8 cellular contexts compared by ENCODE assay signal in the genomic region with DNA sequence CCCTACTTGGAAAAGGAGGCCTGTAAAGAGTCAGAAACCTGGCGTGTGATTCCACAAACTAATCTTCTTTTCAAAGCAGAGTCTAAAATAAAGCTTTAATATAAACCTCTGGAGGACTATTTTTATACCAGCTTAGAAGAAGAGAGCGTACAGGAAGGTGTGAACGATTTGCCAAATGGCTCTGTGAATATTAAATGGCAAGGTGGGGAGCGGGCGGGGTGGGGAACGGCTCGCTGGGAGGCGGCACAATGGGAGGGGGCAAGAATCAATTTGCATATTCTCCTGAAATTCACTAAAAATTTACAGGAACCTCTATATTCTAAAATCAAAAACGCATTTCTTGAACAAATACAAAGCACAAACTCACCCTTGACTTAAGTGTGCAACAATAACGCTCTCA. TPM values are rescaled to one million over a fixed set of nuclear protein-coding genes. Genes with fewer than 3 reads are reported as not detected.
DNase-seq lines count a peak whose midpoint lies in the region; ATAC-seq and TF ChIP-seq lines count a peak whose summit lies in the region.

No MANE protein-coding gene starts in this region.

- H3K27me3 ChIP-seq in BE2C = no peaks in the 10 kb centered on the region
- H3K27me3 ChIP-seq in MM.1S (replicated peaks; ENCODE audit: insufficient read depth, low read length) = no peaks in the 10 kb centered on the region
- H3K27me3 ChIP-seq in adrenal gland = no peaks in the 10 kb centered on the region

- peak overlapping the region; percentile 96 to 99 for H3K4me3 Mint-ChIP-seq in effector memory CD8-positive, alpha-beta T cell
- peak overlapping the region; percentile 99 for H3K4me3 Mint-ChIP-seq in nephron progenitor cell

- DNase-seq in BE2C = no peak
- DNase-seq in MM.1S = no peak
- DNase-seq in effector memory CD8-positive, alpha-beta T cell = no peak
- DNase-seq in nephron progenitor cell = no peak
- no peak for DNase-seq in adrenal gland
- no peak for DNase-seq in NCI-H2107 treated with DMSO at 0.1 percent for 48 hours (lab: John Stamatoyannopoulos, UW; ENCODE audit: unreplicated experiment)
- no peak for DNase-seq in cerebellar cortex (ENCODE audit: low spot score)

- H3K9me3 ChIP-seq in BE2C (no peaks in the 10 kb centered on the region), MM.1S (replicated peaks; ENCODE audit: insufficient read depth, low read length) (no peaks in the 10 kb centered on the region), adrenal gland (replicated peaks in 1 of 3) (peaks cover 0 to 20% (median 8%) of the 10 kb centered on the region in 3 donors)

- peaks cover 5% of the 10 kb centered on the region for H3K36me3 Mint-ChIP-seq in effector memory CD8-positive, alpha-beta T cell (ENCODE audit: insufficient read depth)
- peaks cover 80% of the 10 kb centered on the region for H3K36me3 Mint-ChIP-seq in nephron progenitor cell (ENCODE audit: low read depth)

- TF ChIP-seq CTCF in BE2C (IDR thresholded peaks at IDR 0.05; ENCODE audit: low read depth, low read length) = no peak
- TF ChIP-seq CTCF in MM.1S (IDR thresholded peaks at IDR 0.05; ENCODE audit: low read length) = no peak
- TF ChIP-seq CTCF in nephron progenitor cell (IDR thresholded peaks at IDR 0.05) = no peak
- no peak for TF ChIP-seq CTCF in adrenal gland (IDR thresholded peaks at IDR 0.05)

- peaks cover 41 to 56% of the 10 kb centered on the region in 2 donors for H3K4me1 Mint-ChIP-seq in effector memory CD8-positive, alpha-beta T cell (ENCODE audit: low read depth in 2 of 2)
- H3K4me1 Mint-ChIP-seq in nephron progenitor cell = peaks cover 21% of the 10 kb centered on the region

- no peak for TF ChIP-seq POLR2A in adrenal gland (IDR thresholded peaks at IDR 0.05)

- H3K27ac ChIP-seq in MM.1S (ENCODE audit: low read length) = no peak overlapping the region
- peak overlapping the region in 2 of 5 donors; percentile 58 to 77 for H3K27ac ChIP-seq in adrenal gland

- H3K9ac ChIP-seq in MM.1S (ENCODE audit: low read length) = peak overlapping the region; percentile 72; the same call in 1 of the 2 replicates

- peaks cover 60% of the 10 kb centered on the region for H3K79me2 ChIP-seq in MM.1S (ENCODE audit: low read length)

- no peaks in the 10 kb centered on the region for H3K36me3 ChIP-seq in BE2C
- no peaks in the 10 kb centered on the region for H3K36me3 ChIP-seq in MM.1S (replicated peaks; ENCODE audit: insufficient read depth, low read length)
- H3K36me3 ChIP-seq in adrenal gland (replicated peaks in 1 of 2) = no peaks in the 10 kb centered on the region

- peaks cover 5 to 17% of the 10 kb centered on the region in 2 donors for H3K9me3 Mint-ChIP-seq in effector memory CD8-positive, alpha-beta T cell
- peaks cover 94% of the 10 kb centered on the region for H3K9me3 Mint-ChIP-seq in nephron progenitor cell

- H4K20me1 ChIP-seq in MM.1S (ENCODE audit: insufficient read depth, low read length) = no peaks in the 10 kb centered on the region

- peak overlapping the region; percentile 93 for H3K4me2 ChIP-seq in MM.1S (ENCODE audit: low read depth, low read length)

- no peak for ATAC-seq in effector memory CD8-positive, alpha-beta T cell (replicated peaks)
- no peak for ATAC-seq in HG03135 (IDR thresholded peaks at IDR 0.05; ENCODE audit: unreplicated experiment)

- H3K27ac Mint-ChIP-seq in effector memory CD8-positive, alpha-beta T cell = peak overlapping the region; percentile 94 to 98
- no peak overlapping the region for H3K27ac Mint-ChIP-seq in nephron progenitor cell

- WGBS in adrenal gland, 4 donors = 39 to 59% (median 52%) methylated on average over 10 of the region's 10 CpGs

- H3F3A ChIP-seq in MM.1S (ENCODE audit: insufficient read depth, low read length) = no peaks in the 10 kb centered on the region

- no peaks in the 10 kb centered on the region for H3K4me1 ChIP-seq in BE2C
- H3K4me1 ChIP-seq in MM.1S (ENCODE audit: low read length) = 0 out of 2 replicates have a peak, but pooled peaks cover 6% of the 10 kb centered on the region
- H3K4me1 ChIP-seq in adrenal gland (replicated peaks in 1 of 2) = peaks cover 4 to 13% of the 10 kb centered on the region in 2 donors

- H2AFZ ChIP-seq in MM.1S (ENCODE audit: low read length) = peak overlapping the region; percentile 96

- H3K9me2 ChIP-seq in MM.1S (replicated peaks; ENCODE audit: insufficient read depth, low read length) = no peaks in the 10 kb centered on the region

- peak overlapping the region; percentile 88 for H3K4me3 ChIP-seq in BE2C (ENCODE audit: low read depth, low read length)
- peak overlapping the region; percentile 97 for H3K4me3 ChIP-seq in MM.1S (ENCODE audit: low read length)
- peak overlapping the region in 2 of 4 donors; percentile 67 to 87 for H3K4me3 ChIP-seq in adrenal gland

- intact Hi-C loops in adrenal gland (cut with DNase I) = no loop called here

- peaks cover 0 to 13% of the 10 kb centered on the region in 2 donors for H3K27me3 Mint-ChIP-seq in effector memory CD8-positive, alpha-beta T cell
- H3K27me3 Mint-ChIP-seq in nephron progenitor cell (ENCODE audit: low read depth, poor library complexity) = peaks cover 4% of the 10 kb centered on the region

RNA-seq across cellular contexts. Expression of a gene that starts 1.0 kb away (rescaled TPM):
- 5.0 TPM for polyA plus RNA-seq in BE2C (2012; ENCODE audit: insufficient read depth, insufficient read length, low read depth)
- total RNA-seq in adrenal gland = 10 to 100 TPM in 6 of 8 donors, 1 to 10 TPM in 2; 7.9 to 23.3 (median 17.1) TPM
- 10 to 100 TPM in 2 of 3 donors, 1 to 10 TPM in 1; 8.5 to 17.8 (median 13.8) TPM for polyA plus RNA-seq in adrenal gland

RNA-seq across cellular contexts. Expression of a gene that starts 35.7 kb away (rescaled TPM):
- 2.1 TPM for polyA plus RNA-seq in BE2C (2012; ENCODE audit: insufficient read depth, insufficient read length, low read depth)
- 10 to 100 TPM; 12.9 to 65.6 (median 22.9) TPM for total RNA-seq in adrenal gland
- polyA plus RNA-seq in adrenal gland = 10 to 100 TPM; 14.8 to 28.4 (median 28.1) TPM

RNA-seq across cellular contexts. Expression of a gene that starts 58.2 kb away (rescaled TPM):
- 1.0 TPM for polyA plus RNA-seq in BE2C (2012; ENCODE audit: insufficient read depth, insufficient read length, low read depth)
- 10 to 100 TPM in 2 of 8 donors, 1 to 10 TPM in 6; 5.3 to 15.0 (median 8.0) TPM for total RNA-seq in adrenal gland
- 1 to 10 TPM; 4.0 to 5.1 (median 4.4) TPM for polyA plus RNA-seq in adrenal gland
